ENCODE assay signal across 8 cellular contexts in genomic region chr1:160261526-160261877, GRCh38. TPM values are rescaled to one million over a fixed set of nuclear protein-coding genes. Genes with fewer than 3 reads are reported as not detected.
DNase-seq lines count a peak whose midpoint lies in the region; ATAC-seq and TF ChIP-seq lines count a peak whose summit lies in the region.

No MANE protein-coding gene starts in this region.

- H3K9me3 ChIP-seq in DOHH2 (ENCODE audit: control insufficient read depth, insufficient read depth, low read length) (no peaks in the 10 kb centered on the region), mesodermal cell (ENCODE audit: control insufficient read depth, low read length) (no peaks in the 10 kb centered on the region)

- H3K27me3 ChIP-seq in DOHH2 (ENCODE audit: control insufficient read depth, low read length), result no peaks in the 10 kb centered on the region

- peaks cover 7% of the 10 kb centered on the region; the same call in 1 of the 2 replicates for H3K36me3 Mint-ChIP-seq in HFFc6 (ENCODE audit: low read depth)

- TF ChIP-seq CTCF in DOHH2 (IDR thresholded peaks at IDR 0.05; ENCODE audit: low read depth, low read length, poor library complexity, severe bottlenecking) (no peak), HFFc6 (IDR thresholded peaks at IDR 0.05) (no peak)

- H3K9me3 Mint-ChIP-seq in HFFc6, result no peaks in the 10 kb centered on the region

- WGBS in mesodermal cell (ENCODE audit: insufficient coverage in 2 of 2), 2 experiments, result 0% methylated on average over 3 of the region's 6 CpGs; no CpG with 5 or more reads in 1 of the 2 experiments

- peak overlapping the region; percentile 51 for H3K27ac ChIP-seq in DOHH2 (ENCODE audit: low read depth, low read length)
- H3K27ac ChIP-seq in mesodermal cell (ENCODE audit: low read depth, low read length, severe bottlenecking), result peak overlapping the region; percentile 94

- H3K79me2 ChIP-seq in DOHH2 (ENCODE audit: control insufficient read depth, low read length), result peaks cover 58% of the 10 kb centered on the region

- 0 out of 2 replicates have a peak, but pooled peaks cover 2% of the 10 kb centered on the region for H3F3A ChIP-seq in DOHH2 (ENCODE audit: control insufficient read depth, insufficient read depth)

- no peaks in the 10 kb centered on the region for H3K9me2 ChIP-seq in DOHH2 (replicated peaks; ENCODE audit: control insufficient read depth, low read length)

- peak overlapping the region; percentile 87 for H3K4me2 ChIP-seq in DOHH2 (ENCODE audit: low read length)

- H3K4me1 ChIP-seq in DOHH2 (ENCODE audit: control insufficient read depth, low read length) (peaks cover 22% of the 10 kb centered on the region), mesodermal cell (ENCODE audit: control insufficient read depth, insufficient read depth, low read length, poor library complexity, severe bottlenecking) (peaks cover 17% of the 10 kb centered on the region)

- peaks cover 49% of the 10 kb centered on the region for H3K4me1 Mint-ChIP-seq in HFFc6 (ENCODE audit: low read depth)

- peaks cover 5% of the 10 kb centered on the region for H3K27me3 Mint-ChIP-seq in HFFc6 (ENCODE audit: insufficient read depth)

- DNase-seq in HFFc6 (peak; percentile 80), NCI-H2107 treated with DMSO at 0.1 percent for 48 hours (lab: John Stamatoyannopoulos, UW; ENCODE audit: unreplicated experiment) (peak; percentile 95)
- DNase-seq in activated CD4-positive, alpha-beta T cell treated with anti-CD3 and anti-CD28 coated beads, Interleukin-2, amount 50 U/mL, for 4 hours, result peak; percentile 60 to 63
- DNase-seq in effector CD8-positive, alpha-beta T cell (lab: John Stamatoyannopoulos, UW), result peak; percentile 53
- DNase-seq in stimulated activated CD8-positive, alpha-beta memory T cell treated with anti-CD3 and anti-CD28 coated beads, Interleukin-4, amount 100 ng/mL, for 48 hours, result peak; percentile 77

- H4K20me1 ChIP-seq in DOHH2 (ENCODE audit: control insufficient read depth, insufficient read depth, low read depth, low read length), result no peaks in the 10 kb centered on the region

- H3K4me3 Mint-ChIP-seq in HFFc6, result peak overlapping the region; percentile 99

- H3K36me3 ChIP-seq in DOHH2 (ENCODE audit: control insufficient read depth, low read length) (peaks cover 38% of the 10 kb centered on the region), mesodermal cell (ENCODE audit: control insufficient read depth, insufficient read depth, low read length) (peaks cover 13% of the 10 kb centered on the region)

- H3K4me3 ChIP-seq in DOHH2 (ENCODE audit: low read length) (peak overlapping the region; percentile 93), mesodermal cell (ENCODE audit: extremely low read depth, insufficient read depth, low read length, poor library complexity, severe bottlenecking) (peak overlapping the region; percentile 78)

- H3K27ac Mint-ChIP-seq in HFFc6, result peak overlapping the region; percentile 99

- no peak for ATAC-seq in HG03045 (IDR thresholded peaks at IDR 0.05; ENCODE audit: unreplicated experiment)

RNA-seq across cellular contexts. Expression of gene DCAF8, which starts 0.8 kb away (rescaled TPM):
- total RNA-seq in HFFc6 (2021; fragmentation: NEBNext Ultra II Directional; extraction: Animal tissue kit (Norgen Biotek cat#: 25700)), result 10 to 100 TPM; 65.9 to 73.0 (median 70.1) TPM
- 99.9 TPM for polyA plus RNA-seq in mesodermal cell (2013, experiment 1 of 2)
- polyA plus RNA-seq in mesodermal cell (2013, experiment 2 of 2), result 92.4 TPM

RNA-seq across cellular contexts. Expression of gene PEX19, which starts 23.4 kb away (rescaled TPM):
- total RNA-seq in HFFc6 (2021; fragmentation: NEBNext Ultra II Directional; extraction: Animal tissue kit (Norgen Biotek cat#: 25700)), result 10 to 100 TPM; 65.2 to 74.3 (median 70.5) TPM
- 60.5 TPM for polyA plus RNA-seq in mesodermal cell (2013, experiment 1 of 2)
- 52.2 TPM for polyA plus RNA-seq in mesodermal cell (2013, experiment 2 of 2)

RNA-seq across cellular contexts. Expression of gene PEA15, which starts 56.3 kb away (rescaled TPM):
- total RNA-seq in HFFc6 (2021; fragmentation: NEBNext Ultra II Directional; extraction: Animal tissue kit (Norgen Biotek cat#: 25700)), result 100 to 1,000 TPM; 448 to 538 (median 470) TPM
- polyA plus RNA-seq in mesodermal cell (2013, experiment 1 of 2), result 254 TPM
- 202 TPM for polyA plus RNA-seq in mesodermal cell (2013, experiment 2 of 2)
